Comparison of ENCODE assay signal across 35 cellular contexts in genomic region chr7:127056202-127056601, GRCh38.
"Had no signal": no experiment of that assay in that cellular context is flagged by ENCODE, and none has a peak within 500 bp of the region (broad histone marks: within the 10 kb centered on the region; RNA-seq: fewer than 3 reads in every experiment).

No MANE protein-coding gene starts in this region.

- H3K4me3 Mint-ChIP-seq: activated B cell treated with CpG ODN at 0.5 μM for 24 hours; activated CD4-positive, alpha-beta memory T cell treated with anti-CD3 and anti-CD28 coated beads for 36 hours; activated CD4-positive, alpha-beta T cell treated with anti-CD3 and anti-CD28 coated beads, Interleukin-2, amount 10 ng/mL, durations not matched to agents 24 days and 14 days; activated CD8-positive, alpha-beta T cell treated with anti-CD3 and anti-CD28 coated beads for 36 hours; activated naive CD4-positive, alpha-beta T cell treated with anti-CD3 and anti-CD28 coated beads, Interleukin-2, amount 10 ng/mL, durations not matched to agents 7 days and 5 days; activated naive CD4-positive, alpha-beta T cell treated with anti-CD3 and anti-CD28 coated beads, Interleukin-2, amount 50 U/mL, for 24 hours; activated naive CD8-positive, alpha-beta T cell; activated naive CD8-positive, alpha-beta T cell treated with anti-CD3 and anti-CD28 coated beads, Interleukin-2, amount 10 ng/mL, durations not matched to agents 7 days and 5 days; activated naive CD8-positive, alpha-beta T cell treated with anti-CD3 and anti-CD28 coated beads, Interleukin-2, amount 50 U/mL, for 24 hours; activated T-cell treated with anti-CD3 and anti-CD28 coated beads, Interleukin-2, amount 50 U/mL, for 4 hours; activated T-cell treated with anti-CD3 and anti-CD28 coated beads, Interleukin-2, amount 50 U/mL, for 72 hours; activated T-helper 1 cell treated with anti-CD3 and anti-CD28 coated beads, Interleukin-12 subunit alpha, Interleukin-12 subunit beta, Interleukin-2, Interleukin-4 antibody, amounts not matched to agents 30 ng/mL and 10 ng/mL and 1 ng/mL, durations not matched to agents 14 hours and 24 hours and 36 hours; activated T-helper 17 cell treated with anti-CD3 and anti-CD28 coated beads, Interleukin-2, amount 50 U/mL, for 72 hours; brain; central memory CD8-positive, alpha-beta T cell; T-helper 1 cell treated with Interleukin-12 subunit alpha and Interleukin-12 subunit beta and Interleukin-4 antibody, amounts not matched to agents 30 μg/mL and 1 μg/mL, for 36 hours; T-helper 2 cell treated with Interferon-gamma antibody and Interleukin-4, amounts not matched to agents 5 μg/mL and 100 μg/mL, for 36 hours had no signal

- H3K4me3 ChIP-seq: ascending aorta, cardiac muscle cell had no signal

- H3K4me1 Mint-ChIP-seq: activated B cell treated with CpG ODN at 0.5 μM for 24 hours; activated CD4-positive, alpha-beta T cell treated with anti-CD3 and anti-CD28 coated beads, Interleukin-2, amount 10 ng/mL, durations not matched to agents 24 days and 14 days; activated naive CD4-positive, alpha-beta T cell treated with anti-CD3 and anti-CD28 coated beads, Interleukin-2, amount 10 ng/mL, durations not matched to agents 7 days and 5 days; activated naive CD4-positive, alpha-beta T cell treated with anti-CD3 and anti-CD28 coated beads, Interleukin-2, amount 50 U/mL, for 24 hours; activated naive CD8-positive, alpha-beta T cell treated with anti-CD3 and anti-CD28 coated beads, Interleukin-2, amount 10 ng/mL, durations not matched to agents 7 days and 5 days; activated naive CD8-positive, alpha-beta T cell treated with anti-CD3 and anti-CD28 coated beads, Interleukin-2, amount 50 U/mL, for 24 hours; activated T-helper 17 cell treated with anti-CD3 and anti-CD28 coated beads, Interleukin-2, amount 50 U/mL, for 72 hours; brain; central memory CD8-positive, alpha-beta T cell had no signal

- H3K9me3 Mint-ChIP-seq: activated B cell treated with CpG ODN at 0.5 μM for 24 hours; activated CD4-positive, alpha-beta memory T cell treated with anti-CD3 and anti-CD28 coated beads for 36 hours; activated CD4-positive, alpha-beta T cell treated with anti-CD3 and anti-CD28 coated beads, Interleukin-2, amount 10 ng/mL, durations not matched to agents 24 days and 14 days; activated CD8-positive, alpha-beta T cell treated with anti-CD3 and anti-CD28 coated beads for 36 hours; activated naive CD4-positive, alpha-beta T cell treated with anti-CD3 and anti-CD28 coated beads, Interleukin-2, amount 10 ng/mL, durations not matched to agents 7 days and 5 days; activated naive CD4-positive, alpha-beta T cell treated with anti-CD3 and anti-CD28 coated beads, Interleukin-2, amount 50 U/mL, for 24 hours; activated naive CD8-positive, alpha-beta T cell treated with anti-CD3 and anti-CD28 coated beads, Interleukin-2, amount 10 ng/mL, durations not matched to agents 7 days and 5 days; activated naive CD8-positive, alpha-beta T cell treated with anti-CD3 and anti-CD28 coated beads, Interleukin-2, amount 50 U/mL, for 24 hours; activated T-cell treated with anti-CD3 and anti-CD28 coated beads, Interleukin-2, amount 50 U/mL, for 4 hours; activated T-cell treated with anti-CD3 and anti-CD28 coated beads, Interleukin-2, amount 50 U/mL, for 72 hours; activated T-helper 1 cell treated with anti-CD3 and anti-CD28 coated beads, Interleukin-12 subunit alpha, Interleukin-12 subunit beta, Interleukin-2, Interleukin-4 antibody, amounts not matched to agents 30 ng/mL and 10 ng/mL and 1 ng/mL, durations not matched to agents 14 hours and 24 hours and 36 hours; activated T-helper 17 cell treated with anti-CD3 and anti-CD28 coated beads, Interleukin-2, amount 50 U/mL, for 72 hours; brain; T-helper 1 cell treated with Interleukin-12 subunit alpha and Interleukin-12 subunit beta and Interleukin-4 antibody, amounts not matched to agents 30 μg/mL and 1 μg/mL, for 36 hours; T-helper 2 cell treated with Interferon-gamma antibody and Interleukin-4, amounts not matched to agents 5 μg/mL and 100 μg/mL, for 36 hours had no signal

- H3K4me1 ChIP-seq: ascending aorta had no signal

- DNase-seq: activated B cell treated with CpG ODN at 0.5 μM for 24 hours; activated CD4-positive, alpha-beta memory T cell treated with anti-CD3 and anti-CD28 coated beads for 36 hours; activated CD4-positive, alpha-beta T cell treated with anti-CD3 and anti-CD28 coated beads for 4 hours; activated CD4-positive, alpha-beta T cell treated with anti-CD3 and anti-CD28 coated beads, Interleukin-2, amount 10 ng/mL, durations not matched to agents 24 days and 14 days; activated CD4-positive, alpha-beta T cell treated with anti-CD3 and anti-CD28 coated beads, Interleukin-2, amount 50 U/mL, for 1 hour; activated CD4-positive, alpha-beta T cell treated with anti-CD3 and anti-CD28 coated beads, Interleukin-2, amount 50 U/mL, for 4 hours; activated CD4-positive, CD25-positive, alpha-beta regulatory T cell treated with anti-CD3 and anti-CD28 coated beads, Interleukin-2, amount 50 U/mL, for 72 hours; activated CD8-positive, alpha-beta memory T cell treated with anti-CD3 and anti-CD28 coated beads, Interleukin-2, amount 50 U/mL, for 4 hours; activated CD8-positive, alpha-beta T cell treated with anti-CD3 and anti-CD28 coated beads for 36 hours; activated gamma-delta T cell; activated naive CD4-positive, alpha-beta T cell treated with anti-CD3 and anti-CD28 coated beads, Interleukin-2, amount 10 ng/mL, durations not matched to agents 7 days and 5 days; activated naive CD4-positive, alpha-beta T cell treated with Interleukin-2 at 50 U/mL for 16 hours; activated naive CD8-positive, alpha-beta T cell treated with anti-CD3 and anti-CD28 coated beads, Interleukin-2, amount 10 ng/mL, durations not matched to agents 7 days and 5 days; activated naive CD8-positive, alpha-beta T cell treated with anti-CD3 and anti-CD28 coated beads, Interleukin-2, amount 50 U/mL, for 24 hours; activated T-cell treated with anti-CD3 and anti-CD28 coated beads for 4 hours; activated T-cell treated with anti-CD3 and anti-CD28 coated beads, Interleukin-2, amount 50 U/mL, for 1 hour; activated T-cell treated with anti-CD3 and anti-CD28 coated beads, Interleukin-2, amount 50 U/mL, for 4 hours; activated T-cell treated with anti-CD3 and anti-CD28 coated beads, Interleukin-2, amount 50 U/mL, for 72 hours; amygdala; anterior cingulate cortex; caudate nucleus; T-helper 1 cell; T-helper 2 cell; T-helper 9 cell had no signal

- H3K27me3 ChIP-seq: ascending aorta had no signal

- H3K27ac Mint-ChIP-seq: activated B cell treated with CpG ODN at 0.5 μM for 24 hours; activated CD4-positive, alpha-beta memory T cell treated with anti-CD3 and anti-CD28 coated beads for 36 hours; activated CD4-positive, alpha-beta T cell treated with anti-CD3 and anti-CD28 coated beads, Interleukin-2, amount 10 ng/mL, durations not matched to agents 24 days and 14 days; activated CD8-positive, alpha-beta T cell treated with anti-CD3 and anti-CD28 coated beads for 36 hours; activated naive CD4-positive, alpha-beta T cell treated with anti-CD3 and anti-CD28 coated beads, Interleukin-2, amount 10 ng/mL, durations not matched to agents 7 days and 5 days; activated naive CD4-positive, alpha-beta T cell treated with anti-CD3 and anti-CD28 coated beads, Interleukin-2, amount 50 U/mL, for 24 hours; activated naive CD8-positive, alpha-beta T cell; activated naive CD8-positive, alpha-beta T cell treated with anti-CD3 and anti-CD28 coated beads, Interleukin-2, amount 10 ng/mL, durations not matched to agents 7 days and 5 days; activated naive CD8-positive, alpha-beta T cell treated with anti-CD3 and anti-CD28 coated beads, Interleukin-2, amount 50 U/mL, for 24 hours; activated T-cell treated with anti-CD3 and anti-CD28 coated beads, Interleukin-2, amount 50 U/mL, for 72 hours; activated T-helper 1 cell treated with anti-CD3 and anti-CD28 coated beads, Interleukin-12 subunit alpha, Interleukin-12 subunit beta, Interleukin-2, Interleukin-4 antibody, amounts not matched to agents 30 ng/mL and 10 ng/mL and 1 ng/mL, durations not matched to agents 14 hours and 24 hours and 36 hours; activated T-helper 17 cell treated with anti-CD3 and anti-CD28 coated beads, Interleukin-2, amount 50 U/mL, for 72 hours; brain; T-helper 1 cell treated with Interleukin-12 subunit alpha and Interleukin-12 subunit beta and Interleukin-4 antibody, amounts not matched to agents 30 μg/mL and 1 μg/mL, for 36 hours; T-helper 2 cell treated with Interferon-gamma antibody and Interleukin-4, amounts not matched to agents 5 μg/mL and 100 μg/mL, for 36 hours had no signal

- H3K27ac ChIP-seq: ascending aorta, cardiac muscle cell, VCaP had no signal

- H3K9me3 ChIP-seq: ascending aorta had no signal

- H3K36me3 ChIP-seq: ascending aorta, cardiac muscle cell had no signal

- H3K36me3 Mint-ChIP-seq: activated CD4-positive, alpha-beta memory T cell treated with anti-CD3 and anti-CD28 coated beads for 36 hours; activated naive CD4-positive, alpha-beta T cell treated with anti-CD3 and anti-CD28 coated beads, Interleukin-2, amount 10 ng/mL, durations not matched to agents 7 days and 5 days; activated naive CD4-positive, alpha-beta T cell treated with anti-CD3 and anti-CD28 coated beads, Interleukin-2, amount 50 U/mL, for 24 hours; activated naive CD8-positive, alpha-beta T cell; activated naive CD8-positive, alpha-beta T cell treated with anti-CD3 and anti-CD28 coated beads, Interleukin-2, amount 10 ng/mL, durations not matched to agents 7 days and 5 days; brain had no signal

- H3K27me3 Mint-ChIP-seq: activated B cell treated with CpG ODN at 0.5 μM for 24 hours; activated CD4-positive, alpha-beta memory T cell treated with anti-CD3 and anti-CD28 coated beads for 36 hours; activated CD4-positive, alpha-beta T cell treated with anti-CD3 and anti-CD28 coated beads, Interleukin-2, amount 10 ng/mL, durations not matched to agents 24 days and 14 days; activated naive CD4-positive, alpha-beta T cell treated with anti-CD3 and anti-CD28 coated beads, Interleukin-2, amount 10 ng/mL, durations not matched to agents 7 days and 5 days; activated naive CD8-positive, alpha-beta T cell; activated naive CD8-positive, alpha-beta T cell treated with anti-CD3 and anti-CD28 coated beads, Interleukin-2, amount 50 U/mL, for 24 hours; activated T-helper 17 cell treated with anti-CD3 and anti-CD28 coated beads, Interleukin-2, amount 50 U/mL, for 72 hours; brain; central memory CD8-positive, alpha-beta T cell had no signal

- ATAC-seq: activated CD8-positive, alpha-beta T cell treated with anti-CD3 and anti-CD28 coated beads for 36 hours; activated naive CD8-positive, alpha-beta T cell treated with anti-CD3 and anti-CD28 coated beads, Interleukin-2, amount 50 U/mL, for 24 hours; activated T-cell treated with anti-CD3 and anti-CD28 coated beads, Interleukin-2, amount 50 U/mL, for 4 hours; activated T-cell treated with anti-CD3 and anti-CD28 coated beads, Interleukin-2, amount 50 U/mL, for 72 hours; activated T-helper 17 cell treated with anti-CD3 and anti-CD28 coated beads, Interleukin-2, amount 50 U/mL, for 72 hours had no signal
